In the genomic region with DNA sequence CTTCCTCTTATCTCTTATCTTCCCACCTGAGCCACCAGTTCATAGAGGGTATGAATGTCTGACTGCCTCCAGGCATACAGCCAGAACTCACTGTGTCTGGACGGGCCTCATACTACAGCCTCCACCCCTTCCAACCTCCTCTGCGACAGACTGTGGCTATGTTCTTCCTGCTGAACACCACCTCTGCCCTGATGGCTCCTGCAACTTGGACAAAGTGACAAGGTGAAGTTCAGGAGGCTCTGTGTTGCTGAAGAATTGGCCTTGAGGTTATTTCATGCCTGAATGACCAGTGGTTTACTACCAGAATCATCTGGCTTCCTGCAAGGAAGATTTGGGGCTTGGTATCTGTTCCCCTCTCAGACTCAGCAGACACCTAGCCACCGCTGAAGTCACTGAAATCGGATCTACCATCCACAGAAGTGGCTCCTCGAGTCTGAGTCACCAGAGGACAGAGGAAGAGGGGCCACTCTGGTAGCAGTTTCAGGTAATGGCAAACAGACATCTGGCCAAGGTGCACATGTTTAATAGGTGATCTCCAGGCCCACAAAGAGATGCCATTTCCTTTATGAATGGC, we compare ENCODE assay signal across 10 cellular contexts. TPM values are rescaled to one million over a fixed set of nuclear protein-coding genes. Genes with fewer than 3 reads are reported as not detected.
DNase-seq lines count a peak whose midpoint lies in the region; ATAC-seq, FAIRE-seq and TF ChIP-seq lines count a peak whose summit lies in the region.
"Had no signal": no experiment of that assay in that cellular context is flagged by ENCODE, and none has a peak within 500 bp of the region (broad histone marks: within the 10 kb centered on the region; RNA-seq: fewer than 3 reads in every experiment).

No MANE protein-coding gene starts in this region.

- no TSS peak for BruUV-seq in K562 (replicated peaks; lab: Mats Ljungman, UMichigan)

- peaks cover 2% of the 10 kb centered on the region for H3K36me3 Mint-ChIP-seq in activated naive CD4-positive, alpha-beta T cell treated with anti-CD3 and anti-CD28 coated beads, Interleukin-2, amount 50 U/mL, for 24 hours

- no peaks in the 10 kb centered on the region for H3K9me3 ChIP-seq in K562 (replicated peaks; ENCODE audit: control insufficient read depth, insufficient read depth, low read depth, low read length)
- H3K9me3 ChIP-seq: heart left ventricle had no signal

- peaks cover 42% of the 10 kb centered on the region for H3K4me1 Mint-ChIP-seq in activated naive CD4-positive, alpha-beta T cell treated with anti-CD3 and anti-CD28 coated beads, Interleukin-2, amount 50 U/mL, for 24 hours

- H3K27me3 ChIP-seq in K562 (ENCODE audit: control insufficient read depth in 2 of 2, insufficient read depth in 2 of 2, low read length in 2 of 2) = no peaks in the 10 kb centered on the region
- H3K27me3 ChIP-seq: heart left ventricle had no signal

- TF ChIP-seq EP300 in K562 (IDR thresholded peaks at IDR 0.05; ENCODE audit: low read length) = no peak

- TF ChIP-seq POLR2A in K562 (conservative IDR thresholded peaks at IDR 0.05) = no peak

- H4K20me1 ChIP-seq in K562 (replicated peaks; ENCODE audit: control insufficient read depth, insufficient read depth, low read length) = peaks cover 13% of the 10 kb centered on the region

- peak overlapping the region in 1 of 2 experiments; percentile 50; a peak in 1 of 4 replicates for H3K9ac ChIP-seq in K562 (ENCODE audit: insufficient read depth in 1 of 2, low read depth in 2 of 2, low read length in 2 of 2)

- no peak for DNase-seq in activated naive CD4-positive, alpha-beta T cell treated with Interleukin-2 at 50 U/mL for 16 hours
- DNase-seq in K562 (ENCODE audit: extremely low read depth in 1 of 4, low spot score in 3 of 4) (peak in 1 of 4 experiments; percentile 36), OCI-M2 (lab: John Stamatoyannopoulos, UW; ENCODE audit: unreplicated experiment) (no peak), NCI-H774 (lab: John Stamatoyannopoulos, UW) (no peak), pons (ENCODE audit: low spot score) (no peak)
- DNase-seq in stimulated activated naive CD4-positive, alpha-beta T cell treated with Interleukin-2 at 50 U/mL for 16 hours (lab: John Stamatoyannopoulos, UW) = no peak
- DNase-seq: heart left ventricle had no signal

- peaks cover 33% of the 10 kb centered on the region for H3K36me3 ChIP-seq in K562 (ENCODE audit: control insufficient read depth, insufficient read depth, low read length)

- no peaks in the 10 kb centered on the region for H3K27me3 Mint-ChIP-seq in activated naive CD4-positive, alpha-beta T cell treated with anti-CD3 and anti-CD28 coated beads, Interleukin-2, amount 50 U/mL, for 24 hours

- intact Hi-C loops in K562 (cut with micrococcal nuclease) = no loop called here

- FAIRE-seq in K562 (lab: Jason Lieb, UNC) = peak; percentile 82

- TF ChIP-seq CTCF in K562 (IDR thresholded peaks at IDR 0.05 in 2 of 3, conservative IDR thresholded peaks at IDR 0.05 in 1 of 3; ENCODE audit: insufficient read depth in 2 of 3, low read depth in 1 of 3, low read length in 3 of 3) = no peak

- in situ Hi-C loops in K562 (cut with MboI) = no loop called here

- 15% methylated on average over 5 of the region's 5 CpGs for WGBS in K562 (ENCODE audit: insufficient coverage, low coverage, missing lambda C conversion rate)

- H3K4me2 ChIP-seq in K562 (ENCODE audit: insufficient read depth, low read length) = no peak overlapping the region

- no peaks in the 10 kb centered on the region for H3K9me3 Mint-ChIP-seq in activated naive CD4-positive, alpha-beta T cell treated with anti-CD3 and anti-CD28 coated beads, Interleukin-2, amount 50 U/mL, for 24 hours

- H3K27ac ChIP-seq in K562 (ENCODE audit: extremely low read depth, low read depth, low read length) = peak overlapping the region; percentile 45

- H3K9me1 ChIP-seq in K562 (ENCODE audit: control insufficient read depth, insufficient read depth, low read length) = no peaks in the 10 kb centered on the region

- peaks cover 13% of the 10 kb centered on the region; the same call in 1 of the 3 replicates for H3K79me2 ChIP-seq in K562 (ENCODE audit: control insufficient read depth, insufficient read depth, low read length)

- H3K4me3 Mint-ChIP-seq in activated naive CD4-positive, alpha-beta T cell treated with anti-CD3 and anti-CD28 coated beads, Interleukin-2, amount 50 U/mL, for 24 hours = no peak overlapping the region

- CTCF ChIA-PET in K562 (lab: Yijun Ruan, JAX; ENCODE audit: low intra/inter-chr PET ratio) = no interaction called here

- peaks cover 8 to 9% of the 10 kb centered on the region in 2 experiments; a peak in 4 of 5 replicates for H3K4me1 ChIP-seq in K562 (replicated peaks in 1 of 2; ENCODE audit: control insufficient read depth in 2 of 2, insufficient read depth in 2 of 2, low read length in 2 of 2)

- no peak overlapping the region for H3K4me3 ChIP-seq in K562
- H3K4me3 ChIP-seq: heart left ventricle had no signal

- POLR2A ChIA-PET in K562 (lab: Yijun Ruan, JAX) = interaction anchor here (1.0 to 1.5 kb wide), 3 partner anchors 12 to 45 kb away, joined by 3 to 4 read pairs (median 3); no protein-coding TSS in a partner anchor

- no peak for TF ChIP-seq RAD21 in K562 (CRISPR knock-in tag; conservative IDR thresholded peaks at IDR 0.05 in 1 of 2, IDR thresholded peaks at IDR 0.05 in 1 of 2)

- no peak overlapping the region for H2AFZ ChIP-seq in K562 (ENCODE audit: low read depth, low read length)

- ATAC-seq in HG03159 (IDR thresholded peaks at IDR 0.05; ENCODE audit: unreplicated experiment) (peak; percentile 75), K562 (peak; percentile 70)

- H3K27ac Mint-ChIP-seq in activated naive CD4-positive, alpha-beta T cell treated with anti-CD3 and anti-CD28 coated beads, Interleukin-2, amount 50 U/mL, for 24 hours = peak overlapping the region; percentile 8

RNA-seq across cellular contexts. Expression of a gene that starts 14.2 kb away (rescaled TPM):
- 107 and 242 TPM in 2 replicates for total RNA-seq in K562 (2011; cell fraction: chromatin; rRNA removed; ENCODE audit: low replicate concordance)
- total RNA-seq in K562 (2011; cell fraction: nucleolus; rRNA removed) = 124 and 125 TPM in 2 replicates
- total RNA-seq in K562 (2011; cell fraction: nucleoplasm; rRNA removed) = 82.4 and 89.4 TPM in 2 replicates
- 34.9 and 35.9 TPM in 2 replicates for total RNA-seq in K562 (2014; rRNA removed)
- 18.2 and 19.3 TPM in 2 replicates for total RNA-seq in K562 (2014; rRNA removed; fragmentation: Illumina TruSeq; extraction: Trizol)
- total RNA-seq in K562 (2015; rRNA removed; fragmentation: Illumina TruSeq; extraction: Trizol) = 24.9 and 25.5 TPM in 2 replicates
- total RNA-seq in K562 (2021) = 36.9 and 38.3 TPM in 2 replicates
- 61.5 and 68.0 TPM in 2 replicates for polyA plus RNA-seq in K562 (2011; rRNA removed)
- polyA plus RNA-seq in K562 (2011; cell fraction: cytosol; rRNA removed) = 45.9 and 75.1 TPM in 2 replicates
- polyA plus RNA-seq in K562 (2011; cell fraction: nucleus; rRNA removed) = 426 and 551 TPM in 2 replicates
- 42.4 and 44.3 TPM in 2 replicates for polyA plus RNA-seq in K562 (2012)
- 43.2 and 49.7 TPM in 2 replicates for polyA plus RNA-seq in K562 (2014; fragmentation: Illumina TruSeq; extraction: Trizol)
- polyA plus RNA-seq in K562 (2014; fragmentation: Nextera tagmentation; extraction: Ambion mirVana) = under 1 TPM; 0.68 to 0.88 TPM
- polyA plus RNA-seq in K562 (2014; rRNA removed) = 60.9 and 62.5 TPM in 2 replicates
- 23.1 and 27.7 TPM in 2 replicates for polyA minus RNA-seq in K562 (2011; rRNA and poly(A)+ RNA removed)
- polyA minus RNA-seq in K562 (2011; cell fraction: cytosol; rRNA and poly(A)+ RNA removed) = 13.6 and 16.5 TPM in 2 replicates
- polyA minus RNA-seq in K562 (2011; cell fraction: nucleus; rRNA and poly(A)+ RNA removed) = 38.5 and 48.7 TPM in 2 replicates

RNA-seq across cellular contexts. Expression of a gene that starts 16.0 kb away (rescaled TPM):
- 69.8 and 124 TPM in 2 replicates for total RNA-seq in K562 (2011; cell fraction: chromatin; rRNA removed; ENCODE audit: low replicate concordance)
- 114 and 116 TPM in 2 replicates for total RNA-seq in K562 (2011; cell fraction: nucleolus; rRNA removed)
- 109 and 111 TPM in 2 replicates for total RNA-seq in K562 (2011; cell fraction: nucleoplasm; rRNA removed)
- total RNA-seq in K562 (2014; rRNA removed) = 15.2 and 23.5 TPM in 2 replicates
- 16.0 and 17.0 TPM in 2 replicates for total RNA-seq in K562 (2014; rRNA removed; fragmentation: Illumina TruSeq; extraction: Trizol)
- 20.0 and 20.1 TPM in 2 replicates for total RNA-seq in K562 (2015; rRNA removed; fragmentation: Illumina TruSeq; extraction: Trizol)
- 40.9 and 44.6 TPM in 2 replicates for total RNA-seq in K562 (2021)
- polyA plus RNA-seq in K562 (2011; rRNA removed) = 40.2 and 90.8 TPM in 2 replicates
- 101 and 104 TPM in 2 replicates for polyA plus RNA-seq in K562 (2011; cell fraction: cytosol; rRNA removed)
- polyA plus RNA-seq in K562 (2011; cell fraction: nucleus; rRNA removed) = 78.5 and 87.1 TPM in 2 replicates
- polyA plus RNA-seq in K562 (2012) = 44.8 and 53.4 TPM in 2 replicates
- 53.7 and 61.1 TPM in 2 replicates for polyA plus RNA-seq in K562 (2014; fragmentation: Illumina TruSeq; extraction: Trizol)
- polyA plus RNA-seq in K562 (2014; fragmentation: Nextera tagmentation; extraction: Ambion mirVana) = 10 to 100 TPM in 1 of 2 experiments, 1 to 10 TPM in 1; 5.9 to 11.2 TPM
- polyA plus RNA-seq in K562 (2014; rRNA removed) = 28.1 and 40.0 TPM in 2 replicates
- polyA minus RNA-seq in K562 (2011; rRNA and poly(A)+ RNA removed) = 44.2 and 47.1 TPM in 2 replicates
- polyA minus RNA-seq in K562 (2011; cell fraction: cytosol; rRNA and poly(A)+ RNA removed) = 29.1 and 32.0 TPM in 2 replicates
- 20.1 and 28.2 TPM in 2 replicates for polyA minus RNA-seq in K562 (2011; cell fraction: nucleus; rRNA and poly(A)+ RNA removed)

RNA-seq across cellular contexts. Expression of a gene that starts 30.7 kb away (rescaled TPM):
- total RNA-seq in K562 (2011; cell fraction: chromatin; rRNA removed; ENCODE audit: low replicate concordance) = not detected in 2 replicates
- total RNA-seq in K562 (2011; cell fraction: nucleolus; rRNA removed) = not detected in 2 replicates
- not detected in 2 replicates for total RNA-seq in K562 (2011; cell fraction: nucleoplasm; rRNA removed)
- total RNA-seq in K562 (2014; rRNA removed) = not detected in 2 replicates
- not detected in 2 replicates for total RNA-seq in K562 (2014; rRNA removed; fragmentation: Illumina TruSeq; extraction: Trizol)
- total RNA-seq in K562 (2015; rRNA removed; fragmentation: Illumina TruSeq; extraction: Trizol) = not detected in 2 replicates
- not detected in 2 replicates for total RNA-seq in K562 (2021)
- polyA plus RNA-seq in K562 (2011; rRNA removed) = not detected in 2 replicates
- 0.04 TPM in 1 of 2 replicates, not detected in the other for polyA plus RNA-seq in K562 (2011; cell fraction: cytosol; rRNA removed)
- polyA plus RNA-seq in K562 (2011; cell fraction: nucleus; rRNA removed) = 0.04 TPM in 1 of 2 replicates, not detected in the other
- polyA plus RNA-seq in K562 (2012) = not detected in 2 replicates
- polyA plus RNA-seq in K562 (2014; fragmentation: Illumina TruSeq; extraction: Trizol) = not detected in 2 replicates
- polyA plus RNA-seq in K562 (2014; fragmentation: Nextera tagmentation; extraction: Ambion mirVana) = not detected
- polyA plus RNA-seq in K562 (2014; rRNA removed) = not detected in 2 replicates
- polyA minus RNA-seq in K562 (2011; rRNA and poly(A)+ RNA removed) = not detected in 2 replicates
- polyA minus RNA-seq in K562 (2011; cell fraction: cytosol; rRNA and poly(A)+ RNA removed) = not detected in 2 replicates
- not detected in 2 replicates for polyA minus RNA-seq in K562 (2011; cell fraction: nucleus; rRNA and poly(A)+ RNA removed)
- total RNA-seq: Daoy had no signal

RNA-seq across cellular contexts. Expression of a gene that starts 32.7 kb away (rescaled TPM):
- 120 and 254 TPM in 2 replicates for total RNA-seq in K562 (2011; cell fraction: chromatin; rRNA removed; ENCODE audit: low replicate concordance)
- total RNA-seq in K562 (2011; cell fraction: nucleolus; rRNA removed) = 166 and 183 TPM in 2 replicates
- total RNA-seq in K562 (2011; cell fraction: nucleoplasm; rRNA removed) = 164 and 172 TPM in 2 replicates
- total RNA-seq in K562 (2014; rRNA removed) (40.5 and 58.3 TPM in 2 replicates), K562 (2014; rRNA removed; fragmentation: Illumina TruSeq; extraction: Trizol) (28.1 and 34.5 TPM in 2 replicates), K562 (2015; rRNA removed; fragmentation: Illumina TruSeq; extraction: Trizol) (28.8 and 30.7 TPM in 2 replicates), K562 (2021) (40.3 and 42.1 TPM in 2 replicates)
- polyA plus RNA-seq in K562 (2011; rRNA removed) (56.8 and 73.8 TPM in 2 replicates), K562 (2014; fragmentation: Illumina TruSeq; extraction: Trizol) (78.7 and 105 TPM in 2 replicates), K562 (2014; fragmentation: Nextera tagmentation; extraction: Ambion mirVana) (10 to 100 TPM; 41.8 to 46.7 TPM), K562 (2014; rRNA removed) (36.3 and 41.2 TPM in 2 replicates)
- 76.8 and 97.4 TPM in 2 replicates for polyA plus RNA-seq in K562 (2011; cell fraction: cytosol; rRNA removed)
- polyA plus RNA-seq in K562 (2011; cell fraction: nucleus; rRNA removed) = 152 and 243 TPM in 2 replicates
- 60.4 and 65.3 TPM in 2 replicates for polyA plus RNA-seq in K562 (2012)
- 79.0 and 93.6 TPM in 2 replicates for polyA minus RNA-seq in K562 (2011; rRNA and poly(A)+ RNA removed)
- 38.3 and 38.9 TPM in 2 replicates for polyA minus RNA-seq in K562 (2011; cell fraction: cytosol; rRNA and poly(A)+ RNA removed)
- 95.3 and 121 TPM in 2 replicates for polyA minus RNA-seq in K562 (2011; cell fraction: nucleus; rRNA and poly(A)+ RNA removed)

RNA-seq across cellular contexts. Expression of a gene that starts 44.5 kb away (rescaled TPM):
- total RNA-seq in K562 (2011; cell fraction: chromatin; rRNA removed; ENCODE audit: low replicate concordance) = not detected in 2 replicates
- 0.17 TPM in 1 of 2 replicates, not detected in the other for total RNA-seq in K562 (2011; cell fraction: nucleolus; rRNA removed)
- not detected in 2 replicates for total RNA-seq in K562 (2011; cell fraction: nucleoplasm; rRNA removed)
- total RNA-seq in K562 (2014; rRNA removed) (not detected in 2 replicates), K562 (2014; rRNA removed; fragmentation: Illumina TruSeq; extraction: Trizol) (not detected in 2 replicates), K562 (2015; rRNA removed; fragmentation: Illumina TruSeq; extraction: Trizol) (not detected in 2 replicates), K562 (2021) (not detected in 2 replicates)
- polyA plus RNA-seq in K562 (2011; rRNA removed) (not detected in 2 replicates), K562 (2014; fragmentation: Illumina TruSeq; extraction: Trizol) (not detected in 2 replicates), K562 (2014; fragmentation: Nextera tagmentation; extraction: Ambion mirVana) (not detected), K562 (2014; rRNA removed) (not detected in 2 replicates)
- not detected in 2 replicates for polyA plus RNA-seq in K562 (2011; cell fraction: cytosol; rRNA removed)
- polyA plus RNA-seq in K562 (2011; cell fraction: nucleus; rRNA removed) = not detected in 2 replicates
- polyA plus RNA-seq in K562 (2012) = not detected in 2 replicates
- not detected in 2 replicates for polyA minus RNA-seq in K562 (2011; rRNA and poly(A)+ RNA removed)
- polyA minus RNA-seq in K562 (2011; cell fraction: cytosol; rRNA and poly(A)+ RNA removed) = not detected in 2 replicates
- not detected in 2 replicates for polyA minus RNA-seq in K562 (2011; cell fraction: nucleus; rRNA and poly(A)+ RNA removed)
- total RNA-seq: Daoy had no signal
